Comparison of ENCODE assay signal across 10 cellular contexts in genomic region chr18:13382990-13383821, GRCh38.
A peak's percentile ranks its signal among the peaks of the same experiment; 100 is the strongest.
DNase-seq lines count a peak whose midpoint lies in the region; ATAC-seq and TF ChIP-seq lines count a peak whose summit lies in the region.
"Had no signal": no experiment of that assay in that cellular context is flagged by ENCODE, and none has a peak within 500 bp of the region (broad histone marks: within the 10 kb centered on the region; RNA-seq: fewer than 3 reads in every experiment).

No MANE protein-coding gene starts in this region.

- H3K27me3 ChIP-seq in upper lobe of left lung = no peaks in the 10 kb centered on the region

- peak; percentile 53 for DNase-seq in cardiac septum (ENCODE audit: low spot score)
- no peak for DNase-seq in Right ventricle myocardium superior
- no peak for DNase-seq in central memory CD8-positive, alpha-beta T cell (ENCODE audit: low spot score in 2 of 2)
- no peak for DNase-seq in naive B cell
- peak in 1 of 2 donors; percentile 20 for DNase-seq in upper lobe of left lung
- no peak for DNase-seq in NCI-H187 treated with DMSO at 0.1 percent for 48 hours (lab: John Stamatoyannopoulos, UW)
- no peak for DNase-seq in Ammon's horn (ENCODE audit: low spot score)
- DNase-seq in AG08396 (ENCODE audit: low spot score) = no peak
- DNase-seq: stimulated activated CD4-positive, alpha-beta T cell treated with anti-CD3 and anti-CD28 coated beads, Interleukin-1b, Interleukin-23, amount 100 ng/mL, for 48 hours had no signal

- ATAC-seq in Right ventricle myocardium superior (ENCODE audit: poor library complexity) (no peak), naive B cell (ENCODE audit: low read depth in 2 of 2) (no peak), upper lobe of left lung (ENCODE audit: low FRiP score in 2 of 2) (no peak)
- no peak for ATAC-seq in central memory CD8-positive, alpha-beta T cell (replicated peaks; ENCODE audit: extremely low read depth, poor library complexity, severe bottlenecking)
- ATAC-seq: Panc1 had no signal

- peak overlapping the region; percentile 31 to 82 (median 78) for H3K27ac ChIP-seq in upper lobe of left lung

- H3K4me1 ChIP-seq in upper lobe of left lung = peaks cover 25 to 37% (median 31%) of the 10 kb centered on the region in 4 donors

- H3K36me3 Mint-ChIP-seq in central memory CD8-positive, alpha-beta T cell (ENCODE audit: insufficient read depth) = peaks cover 9% of the 10 kb centered on the region
- H3K36me3 Mint-ChIP-seq in naive B cell = no peaks in the 10 kb centered on the region

- WGBS in upper lobe of left lung, 2 donors = 89 to 90% methylated on average over 19 of the region's 19 CpGs

- H3K4me1 Mint-ChIP-seq in central memory CD8-positive, alpha-beta T cell = peaks cover 14% of the 10 kb centered on the region
- H3K4me1 Mint-ChIP-seq in naive B cell = peaks cover 13 to 23% (median 20%) of the 10 kb centered on the region in 3 donors

- H3K4me3 Mint-ChIP-seq in central memory CD8-positive, alpha-beta T cell = peak overlapping the region; percentile 69
- peak overlapping the region in 7 of 8 donors; percentile 62 to 90 (median 77) for H3K4me3 Mint-ChIP-seq in naive B cell

- H3K4me3 ChIP-seq in upper lobe of left lung = peak overlapping the region in 1 of 4 donors; percentile 34

- intact Hi-C loops in cardiac septum (cut with DNase I) (loop anchor here (2.0 to 5.0 kb wide), 2 partner anchors 44 to 160 kb away; no protein-coding TSS in a partner anchor), Right ventricle myocardium superior (cut with DNase I) (no loop called here)

- TF ChIP-seq CTCF in upper lobe of left lung (IDR thresholded peaks at IDR 0.05) = no peak

- H3K27ac Mint-ChIP-seq in central memory CD8-positive, alpha-beta T cell (ENCODE audit: low read depth) = peak overlapping the region; percentile 92
- H3K27ac Mint-ChIP-seq in naive B cell = peak overlapping the region in 5 of 6 donors; percentile 94 to 98 (median 96)

- no peaks in the 10 kb centered on the region for H3K27me3 Mint-ChIP-seq in central memory CD8-positive, alpha-beta T cell
- H3K27me3 Mint-ChIP-seq in naive B cell = no peaks in the 10 kb centered on the region

- no peaks in the 10 kb centered on the region for H3K9me3 Mint-ChIP-seq in central memory CD8-positive, alpha-beta T cell
- no peaks in the 10 kb centered on the region for H3K9me3 Mint-ChIP-seq in naive B cell

- H3K9me3 ChIP-seq in upper lobe of left lung = no peaks in the 10 kb centered on the region

- no peaks in the 10 kb centered on the region for H3K36me3 ChIP-seq in upper lobe of left lung

- TF ChIP-seq EP300 in upper lobe of left lung (IDR thresholded peaks at IDR 0.05) = no peak

- TF ChIP-seq POLR2A in upper lobe of left lung (IDR thresholded peaks at IDR 0.05) = no peak
